8 cellular contexts compared by ENCODE assay signal in the genomic region with DNA sequence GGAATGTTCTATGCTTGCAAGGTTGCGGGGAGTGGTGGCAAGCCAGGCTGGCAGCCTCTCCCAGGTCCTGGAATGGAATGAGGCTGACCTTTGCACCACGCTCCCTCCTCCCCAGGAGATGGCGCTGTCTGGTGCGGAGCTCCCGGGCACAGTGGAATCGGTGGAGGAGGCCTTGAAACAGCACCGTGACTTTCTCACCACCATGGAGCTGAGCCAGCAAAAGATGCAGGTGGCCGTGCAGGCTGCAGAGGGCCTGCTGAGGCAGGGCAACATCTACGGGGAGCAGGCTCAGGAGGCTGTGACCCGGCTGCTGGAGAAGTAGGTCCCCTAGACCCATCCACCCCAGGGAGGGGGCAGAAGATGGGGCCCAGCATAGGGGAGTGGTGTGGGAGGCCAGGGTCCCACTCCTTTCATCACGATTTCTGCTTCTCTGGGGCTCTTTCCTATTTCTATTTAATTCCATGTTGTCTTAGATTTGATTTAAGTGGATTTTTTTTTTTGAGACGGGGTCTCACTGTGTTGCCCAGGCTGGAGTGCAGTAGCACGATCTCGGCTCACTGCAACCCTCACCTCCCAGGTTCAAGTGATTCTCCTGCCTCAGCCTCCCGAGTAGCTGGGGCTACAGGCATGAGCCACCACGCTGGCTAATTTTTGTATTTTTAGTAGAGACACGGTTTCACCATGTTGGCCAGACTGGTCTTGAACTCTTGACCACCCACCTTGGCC. TPM values are rescaled to one million over a fixed set of nuclear protein-coding genes. Genes with fewer than 3 reads are reported as not detected.
DNase-seq lines count a peak whose midpoint lies in the region; ATAC-seq and TF ChIP-seq lines count a peak whose summit lies in the region.

No MANE protein-coding gene starts in this region.

- H3K9me3 ChIP-seq in DOHH2 (ENCODE audit: control insufficient read depth, insufficient read depth, low read length) (no peaks in the 10 kb centered on the region), heart right ventricle (no peaks in the 10 kb centered on the region), smooth muscle cell (replicated peaks; ENCODE audit: low read depth) (no peaks in the 10 kb centered on the region)

- WGBS in heart right ventricle, 2 donors = 50 to 55% methylated on average over 17 of the region's 17 CpGs
- 54% methylated on average over 17 of the region's 17 CpGs for WGBS in smooth muscle cell (ENCODE audit: low lambda C conversion rate)

- H4K20me1 ChIP-seq in DOHH2 (ENCODE audit: control insufficient read depth, insufficient read depth, low read depth, low read length) = no peaks in the 10 kb centered on the region
- no peaks in the 10 kb centered on the region for H4K20me1 ChIP-seq in smooth muscle cell (ENCODE audit: low read depth)

- peaks cover 3% of the 10 kb centered on the region for H3K4me1 Mint-ChIP-seq in activated naive CD4-positive, alpha-beta T cell treated with anti-CD3 and anti-CD28 coated beads, Interleukin-2, amount 10 ng/mL, durations not matched to agents 7 days and 5 days

- H3K27ac ChIP-seq in DOHH2 (ENCODE audit: low read depth, low read length) = no peak overlapping the region
- no peak overlapping the region for H3K27ac ChIP-seq in heart right ventricle
- H3K27ac ChIP-seq in smooth muscle cell (ENCODE audit: low read depth) = no peak overlapping the region

- no peaks in the 10 kb centered on the region for H3K9me2 ChIP-seq in DOHH2 (replicated peaks; ENCODE audit: control insufficient read depth, low read length)

- H3K9ac ChIP-seq in smooth muscle cell (ENCODE audit: low read depth) = no peak overlapping the region

- no peak overlapping the region for H3K27ac Mint-ChIP-seq in activated naive CD4-positive, alpha-beta T cell treated with anti-CD3 and anti-CD28 coated beads, Interleukin-2, amount 10 ng/mL, durations not matched to agents 7 days and 5 days

- H3F3A ChIP-seq in DOHH2 (ENCODE audit: control insufficient read depth, insufficient read depth) (no peaks in the 10 kb centered on the region), smooth muscle cell (ENCODE audit: low read depth) (no peaks in the 10 kb centered on the region)

- H3K4me3 ChIP-seq in DOHH2 (ENCODE audit: low read length) (no peak overlapping the region), LNCaP clone FGC (ENCODE audit: low read depth, low read length) (no peak overlapping the region), heart right ventricle (no peak overlapping the region), smooth muscle cell (no peak overlapping the region)

- DNase-seq in LNCaP clone FGC (ENCODE audit: low read depth) (no peak), RKO (ENCODE audit: low spot score) (peak; percentile 83), heart right ventricle (peak; percentile 35 to 36), smooth muscle cell (lab: John Stamatoyannopoulos, UW; ENCODE audit: unreplicated experiment) (no peak)
- DNase-seq in activated naive CD4-positive, alpha-beta T cell treated with anti-CD3 and anti-CD28 coated beads, Interleukin-2, amount 10 ng/mL, durations not matched to agents 7 days and 5 days = peak; percentile 69

- peaks cover 65% of the 10 kb centered on the region for H3K27me3 Mint-ChIP-seq in activated naive CD4-positive, alpha-beta T cell treated with anti-CD3 and anti-CD28 coated beads, Interleukin-2, amount 10 ng/mL, durations not matched to agents 7 days and 5 days

- H3K4me3 Mint-ChIP-seq in activated naive CD4-positive, alpha-beta T cell treated with anti-CD3 and anti-CD28 coated beads, Interleukin-2, amount 10 ng/mL, durations not matched to agents 7 days and 5 days = no peak overlapping the region

- intact Hi-C loops in heart right ventricle (cut with DNase I) = loop anchor here in 5 of 10 donors (5.0 to 10.0 kb wide), 6 partner anchors 56 to 219 kb away; partner anchors contain the start of genes BLVRB (in 2 of the 5) and SPTBN4 (in 2 of the 5)

- H3K79me2 ChIP-seq in DOHH2 (ENCODE audit: control insufficient read depth, low read length) (no peaks in the 10 kb centered on the region), smooth muscle cell (ENCODE audit: low read depth) (no peaks in the 10 kb centered on the region)

- peaks cover 9% of the 10 kb centered on the region for H3K4me1 ChIP-seq in DOHH2 (ENCODE audit: control insufficient read depth, low read length)
- H3K4me1 ChIP-seq in heart right ventricle = peaks cover 0 to 15% (median 0%) of the 10 kb centered on the region in 9 donors
- no peaks in the 10 kb centered on the region for H3K4me1 ChIP-seq in smooth muscle cell (ENCODE audit: low read depth)

- H3K4me2 ChIP-seq in DOHH2 (ENCODE audit: low read length) (peak overlapping the region; percentile 21; the same call in 1 of the 2 replicates), smooth muscle cell (no peak overlapping the region)

- ATAC-seq in heart right ventricle = peak in 6 of 8 donors; percentile 32 to 71 (median 48)
- no peak for ATAC-seq in GM18870 (IDR thresholded peaks at IDR 0.05; ENCODE audit: unreplicated experiment)
- ATAC-seq in HG03135 (IDR thresholded peaks at IDR 0.05; ENCODE audit: unreplicated experiment) = no peak

- CTCF ChIA-PET in activated naive CD4-positive, alpha-beta T cell treated with anti-CD3 and anti-CD28 coated beads, Interleukin-2, amount 10 ng/mL, durations not matched to agents 7 days and 5 days (lab: Charles Lee) = interaction anchor here (0.6 to 2.3 kb wide), 10 partner anchors 9 to 218 kb away, joined by 3 to 15 read pairs (median 5); partner anchors contain the start of gene LTBP4

- no peaks in the 10 kb centered on the region for H3K36me3 Mint-ChIP-seq in activated naive CD4-positive, alpha-beta T cell treated with anti-CD3 and anti-CD28 coated beads, Interleukin-2, amount 10 ng/mL, durations not matched to agents 7 days and 5 days

- TF ChIP-seq CTCF in DOHH2 (IDR thresholded peaks at IDR 0.05; ENCODE audit: low read depth, low read length, poor library complexity, severe bottlenecking) (peak; percentile 88), LNCaP clone FGC (IDR thresholded peaks at IDR 0.05; ENCODE audit: control insufficient read depth, extremely low read depth, insufficient read depth) (peak; percentile 40), heart right ventricle (IDR thresholded peaks at IDR 0.05) (peak in 7 of 9 donors; percentile 45 to 64 (median 51)), smooth muscle cell (IDR thresholded peaks at IDR 0.05; ENCODE audit: borderline replicate concordance, insufficient read depth, poor library complexity, severe bottlenecking) (peak; percentile 51)

- H2AFZ ChIP-seq in smooth muscle cell (ENCODE audit: low read depth) = no peak overlapping the region

- H3K27me3 ChIP-seq in DOHH2 (ENCODE audit: control insufficient read depth, low read length) (no peaks in the 10 kb centered on the region), heart right ventricle (peaks cover 0 to 24% (median 14%) of the 10 kb centered on the region in 7 donors), smooth muscle cell (ENCODE audit: low read depth) (peaks cover 26% of the 10 kb centered on the region)

- H3K9me3 Mint-ChIP-seq in activated naive CD4-positive, alpha-beta T cell treated with anti-CD3 and anti-CD28 coated beads, Interleukin-2, amount 10 ng/mL, durations not matched to agents 7 days and 5 days = no peaks in the 10 kb centered on the region

- no peaks in the 10 kb centered on the region for H3K36me3 ChIP-seq in DOHH2 (ENCODE audit: control insufficient read depth, low read length)
- no peaks in the 10 kb centered on the region for H3K36me3 ChIP-seq in heart right ventricle
- no peaks in the 10 kb centered on the region for H3K36me3 ChIP-seq in smooth muscle cell (ENCODE audit: low read depth)

RNA-seq across cellular contexts. Expression of gene SHKBP1, which starts 53.2 kb away (rescaled TPM):
- total RNA-seq in heart right ventricle (10 to 100 TPM; 12.0 to 31.5 (median 15.9) TPM), smooth muscle cell (38.8 and 40.9 TPM in 2 replicates)
- polyA plus RNA-seq in heart right ventricle (10 to 100 TPM; 42.8 to 43.1 TPM), smooth muscle cell (90.8 and 102 TPM in 2 replicates)

RNA-seq across cellular contexts. Expression of gene SPTBN4, which starts 56.7 kb away (rescaled TPM):
- total RNA-seq in heart right ventricle (1 to 10 TPM; 3.0 to 6.6 (median 4.9) TPM), smooth muscle cell (0.45 and 1.0 TPM in 2 replicates)
- polyA plus RNA-seq in heart right ventricle (10 to 100 TPM in 1 of 2 donors, 1 to 10 TPM in 1; 3.2 to 13.8 TPM), smooth muscle cell (0.63 and 1.2 TPM in 2 replicates)

RNA-seq across cellular contexts. Expression of gene BLVRB, which starts 57.9 kb away (rescaled TPM):
- total RNA-seq in heart right ventricle = 100 to 1,000 TPM in 3 of 10 donors, 10 to 100 TPM in 7; 70.9 to 144 (median 91.4) TPM
- polyA plus RNA-seq in heart right ventricle = 100 to 1,000 TPM in 1 of 2 donors, 10 to 100 TPM in 1; 95.8 to 213 TPM
- total RNA-seq in smooth muscle cell = 49.1 and 50.3 TPM in 2 replicates
- 86.4 and 95.4 TPM in 2 replicates for polyA plus RNA-seq in smooth muscle cell

Comparison
In these comparisons a context has a peak if more than half of its experiments do, and no peak if none do; other contexts are left out.
1. DNase-seq: peak in RKO (single experiment), activated naive CD4-positive, alpha-beta T cell treated with anti-CD3 and anti-CD28 coated beads, Interleukin-2, amount 10 ng/mL, durations not matched to agents 7 days and 5 days (single experiment) and heart right ventricle (2 of 2); none in LNCaP clone FGC (single experiment) and smooth muscle cell (single experiment).
2. ATAC-seq: peak in heart right ventricle (6 of 8); none in GM18870 (single experiment) and HG03135 (single experiment).
3. Peak in every context shown above with its lines, with median percentiles within 50 percentile points of each other: CTCF ChIP-seq.